34 cellular contexts compared by ENCODE assay signal in genomic region chr12:104941454-104941853, GRCh38. TPM values are rescaled to one million over a fixed set of nuclear protein-coding genes. Genes with fewer than 3 reads are reported as not detected.
A peak's percentile ranks its signal among the peaks of the same experiment; 100 is the strongest.
DNase-seq lines count a peak whose midpoint lies in the region; ATAC-seq, FAIRE-seq and TF ChIP-seq lines count a peak whose summit lies in the region.
"Had no signal": no experiment of that assay in that cellular context is flagged by ENCODE, and none has a peak within 500 bp of the region (broad histone marks: within the 10 kb centered on the region; RNA-seq: fewer than 3 reads in every experiment).

No MANE protein-coding gene starts in this region.

- POLR2A ChIA-PET in HepG2 (lab: Yijun Ruan, JAX), result no interaction called here

- CTCF ChIA-PET in HepG2 (lab: Yijun Ruan, JAX; ENCODE audit: low intra/inter-chr PET ratio, low total read pairs), result no interaction called here

- DNase-seq in HepG2 (ENCODE audit: low spot score), result no peak
- DNase-seq in left lobe of liver (ENCODE audit: low spot score), result no peak
- no peak for DNase-seq in left lung
- DNase-seq in right lobe of liver, result no peak
- DNase-seq in sigmoid colon, result no peak
- no peak for DNase-seq in GF-D8 (lab: John Stamatoyannopoulos, UW)
- DNase-seq: 8988T; ACHN; AML-193; BE2C; C1 segment of cervical spinal cord; Caco-2; Calu3; CD4-positive, alpha-beta memory T cell; CD4-positive, alpha-beta T cell; CD4-positive, CD25-positive, alpha-beta regulatory T cell; CD8-positive, alpha-beta memory T cell; CD8-positive, alpha-beta T cell; COR-L47; DMS 273 treated with DMSO at 0.1 percent for 48 hours; DMS153; DMS79; DMS79 treated with DMSO at 0.1 percent for 48 hours; DND-41; EL had no signal

- BruUV-seq in HepG2 (replicated peaks; lab: Mats Ljungman, UMichigan), result no TSS peak

- ATAC-seq in HepG2 (no peak), left lobe of liver (peak; percentile 55), left lung (peak; percentile 21), right lobe of liver (peak; percentile 60 to 72 (median 66)), GM19328 (IDR thresholded peaks at IDR 0.05; ENCODE audit: unreplicated experiment) (no peak)
- ATAC-seq: A549; CD8-positive, alpha-beta T cell had no signal

- H3K9me3 ChIP-seq in liver (ENCODE audit: control insufficient read depth in 4 of 4, low read length in 3 of 4) (no peaks in the 10 kb centered on the region), HepG2 (ENCODE audit: low read length) (no peaks in the 10 kb centered on the region), left lung (no peaks in the 10 kb centered on the region), right lobe of liver (no peaks in the 10 kb centered on the region), sigmoid colon (no peaks in the 10 kb centered on the region)
- H3K9me3 ChIP-seq: A549, BE2C, Caco-2 had no signal

- no peak for FAIRE-seq in HepG2 (lab: Jason Lieb, UNC)
- FAIRE-seq: A204.1, A549, D721Med had no signal

- WGBS in liver, result 37% methylated on average over 3 of the region's 3 CpGs
- WGBS in HepG2 (ENCODE audit: low lambda C conversion rate), result 91% methylated on average over 3 of the region's 3 CpGs
- WGBS in right lobe of liver (ENCODE audit: insufficient coverage, low coverage, low lambda C conversion rate, missing lambda C conversion rate), result 29% methylated on average over 3 of the region's 3 CpGs
- 86 to 89% methylated on average over 3 of the region's 3 CpGs for WGBS in sigmoid colon, 2 donors

- peak in 1 of 2 donors; percentile 16 for TF ChIP-seq RAD21 in liver (IDR thresholded peaks at IDR 0.05)
- TF ChIP-seq RAD21 in HepG2 (CRISPR knock-in tag; IDR thresholded peaks at IDR 0.05), result no peak

- H3K9ac ChIP-seq in liver (ENCODE audit: low read depth in 1 of 2, low read length in 2 of 2) (peak overlapping the region in 1 of 2 donors; percentile 3), HepG2 (ENCODE audit: insufficient read depth, low read depth, low read length) (no peak overlapping the region)
- H3K9ac ChIP-seq: BLaER1; BLaER1 treated with 17β-estradiol and CSF1 and Interleukin-3, amounts not matched to agents 10 nM and 100 nM had no signal

- in situ Hi-C loops in HepG2 (cut with HindIII; ENCODE audit: extremely low pct_ligation_motif_present, low pct_unique_long_range_greater_than_20kb), result no loop called here

- TF ChIP-seq POLR2A in HepG2 (IDR thresholded peaks at IDR 0.05; ENCODE audit: insufficient read depth in 1 of 2, low read depth in 2 of 2, low read length in 2 of 2), result no peak
- no peak for TF ChIP-seq POLR2A in right lobe of liver (IDR thresholded peaks at IDR 0.05)
- TF ChIP-seq POLR2A in sigmoid colon (IDR thresholded peaks at IDR 0.05), result no peak

- no peak for TF ChIP-seq CTCF in liver (IDR thresholded peaks at IDR 0.05; ENCODE audit: low read depth, low read length, missing input control)
- TF ChIP-seq CTCF in HepG2 (CRISPR knock-in tag; IDR thresholded peaks at IDR 0.05), result no peak
- TF ChIP-seq CTCF in left lung (IDR thresholded peaks at IDR 0.05), result no peak
- TF ChIP-seq CTCF in right lobe of liver (IDR thresholded peaks at IDR 0.05), result no peak
- TF ChIP-seq CTCF in sigmoid colon (IDR thresholded peaks at IDR 0.05), result no peak

- no peaks in the 10 kb centered on the region for H3K27me3 ChIP-seq in liver (ENCODE audit: control insufficient read depth in 4 of 4, insufficient read depth in 4 of 4, low read length in 3 of 4)
- H3K27me3 ChIP-seq in HepG2 (ENCODE audit: control insufficient read depth in 1 of 2, insufficient read depth in 2 of 2, low read length in 2 of 2), result no peaks in the 10 kb centered on the region
- H3K27me3 ChIP-seq in left lung, result no peaks in the 10 kb centered on the region
- no peaks in the 10 kb centered on the region for H3K27me3 ChIP-seq in right lobe of liver
- H3K27me3 ChIP-seq in sigmoid colon, result no peaks in the 10 kb centered on the region
- H3K27me3 ChIP-seq: BLaER1; BLaER1 treated with 17β-estradiol and CSF1 and Interleukin-3, amounts not matched to agents 10 nM and 100 nM had no signal

- no peaks in the 10 kb centered on the region for H3K79me2 ChIP-seq in HepG2 (ENCODE audit: insufficient read depth, low read length)

- no peak overlapping the region for H2AFZ ChIP-seq in HepG2 (ENCODE audit: low read length)

- H3K4me1 ChIP-seq in liver (ENCODE audit: control insufficient read depth in 4 of 4, insufficient read depth in 4 of 4, low read length in 3 of 4), result peaks cover 24 to 46% (median 37%) of the 10 kb centered on the region in 4 donors
- peaks cover 12% of the 10 kb centered on the region for H3K4me1 ChIP-seq in HepG2 (ENCODE audit: insufficient read depth, low read length)
- H3K4me1 ChIP-seq in left lung, result no peaks in the 10 kb centered on the region
- H3K4me1 ChIP-seq in right lobe of liver, result peaks cover 0 to 64% (median 26%) of the 10 kb centered on the region in 4 donors
- no peaks in the 10 kb centered on the region for H3K4me1 ChIP-seq in sigmoid colon
- H3K4me1 ChIP-seq: BE2C; BLaER1; BLaER1 treated with 17β-estradiol and CSF1 and Interleukin-3, amounts not matched to agents 10 nM and 100 nM; Caco-2 had no signal

- intact Hi-C loops in HepG2 (cut with micrococcal nuclease; ENCODE audit: unreplicated experiment), result no loop called here
- intact Hi-C loops in left lung (cut with DNase I), result no loop called here
- intact Hi-C loops in right lobe of liver (cut with DNase I), result no loop called here
- intact Hi-C loops in sigmoid colon (cut with DNase I), result no loop called here

- peak overlapping the region; percentile 69 to 76 for H3K27ac ChIP-seq in liver (ENCODE audit: low read depth in 1 of 2, low read length in 2 of 2)
- H3K27ac ChIP-seq in HepG2 (ENCODE audit: extremely low read length, insufficient read depth, low read length), result no peak overlapping the region
- H3K27ac ChIP-seq in left lung, result no peak overlapping the region
- peak overlapping the region in 2 of 3 donors; percentile 81 to 91 for H3K27ac ChIP-seq in right lobe of liver
- no peak overlapping the region for H3K27ac ChIP-seq in sigmoid colon
- H3K27ac ChIP-seq: 22Rv1; A549; BLaER1; BLaER1 treated with 17β-estradiol and CSF1 and Interleukin-3, amounts not matched to agents 10 nM and 100 nM; C4-2B had no signal

- no peak overlapping the region for H3K4me2 ChIP-seq in HepG2 (ENCODE audit: low read depth, low read length)
- H3K4me2 ChIP-seq: A549; BLaER1; BLaER1 treated with 17β-estradiol and CSF1 and Interleukin-3, amounts not matched to agents 10 nM and 100 nM had no signal

- H3K36me3 ChIP-seq in liver (ENCODE audit: control insufficient read depth in 4 of 4, insufficient read depth in 3 of 4, low read depth in 1 of 4, low read length in 3 of 4), result peaks cover 0 to 3% (median 0%) of the 10 kb centered on the region in 4 donors
- no peaks in the 10 kb centered on the region for H3K36me3 ChIP-seq in HepG2 (replicated peaks in 1 of 2; ENCODE audit: control insufficient read depth in 1 of 2, insufficient read depth in 2 of 2, low read length in 2 of 2)
- H3K36me3 ChIP-seq in left lung, result no peaks in the 10 kb centered on the region
- no peaks in the 10 kb centered on the region for H3K36me3 ChIP-seq in right lobe of liver
- H3K36me3 ChIP-seq in sigmoid colon, result no peaks in the 10 kb centered on the region
- H3K36me3 ChIP-seq: BE2C; BLaER1; BLaER1 treated with 17β-estradiol and CSF1 and Interleukin-3, amounts not matched to agents 10 nM and 100 nM had no signal

- H3K4me3 ChIP-seq in liver (ENCODE audit: low read depth in 1 of 3, low read length in 3 of 3), result no peak overlapping the region
- no peak overlapping the region for H3K4me3 ChIP-seq in HepG2 (replicated peaks in 1 of 3; ENCODE audit: insufficient read depth in 1 of 3, low read depth in 2 of 3, low read length in 3 of 3)
- H3K4me3 ChIP-seq in left lung, result no peak overlapping the region
- no peak overlapping the region for H3K4me3 ChIP-seq in right lobe of liver
- no peak overlapping the region for H3K4me3 ChIP-seq in sigmoid colon
- H3K4me3 ChIP-seq: A549; BLaER1; BLaER1 treated with 17β-estradiol and CSF1 and Interleukin-3, amounts not matched to agents 10 nM and 100 nM had no signal

- no peaks in the 10 kb centered on the region for H4K20me1 ChIP-seq in HepG2 (ENCODE audit: insufficient read depth, low read length)
- H4K20me1 ChIP-seq: BLaER1; BLaER1 treated with 17β-estradiol and CSF1 and Interleukin-3, amounts not matched to agents 10 nM and 100 nM had no signal

- TF ChIP-seq EP300 in HepG2 (IDR thresholded peaks at IDR 0.05; ENCODE audit: low read depth in 2 of 2, low read length in 2 of 2) (no peak), HepG2 (CRISPR knock-in tag; IDR thresholded peaks at IDR 0.05; ENCODE audit: borderline replicate concordance) (no peak), sigmoid colon (IDR thresholded peaks at IDR 0.05) (no peak)

RNA-seq across cellular contexts. Expression of gene SLC41A2, which starts 16.6 kb away (rescaled TPM):
- total RNA-seq in liver (100 to 1,000 TPM in 1 of 2 donors, 1 to 10 TPM in 1; 7.7 to 235 TPM), HepG2 (2016; rRNA removed; fragmentation: Illumina TruSeq; extraction: Trizol) (12.8 and 14.7 TPM in 2 replicates), left lobe of liver (93.1 TPM), left lung (10 to 100 TPM; 27.2 to 35.7 TPM), right lobe of liver (100 to 1,000 TPM in 3 of 6 experiments, 10 to 100 TPM in 3; 64.1 to 115 (median 99.2) TPM), sigmoid colon (10 to 100 TPM; 19.7 to 24.6 (median 22.3) TPM)
- polyA plus RNA-seq in liver (10 to 100 TPM; 24.7 to 25.7 TPM), HepG2 (2011; rRNA removed) (1.8 and 2.3 TPM in 2 replicates), sigmoid colon (10 to 100 TPM in 1 of 3 donors, 1 to 10 TPM in 2; 6.5 to 15.8 (median 9.0) TPM)
- 31.7 and 33.7 TPM in 2 replicates for total RNA-seq in HepG2 (2016; cell fraction: cytosol; rRNA removed; fragmentation: Illumina TruSeq; extraction: Trizol; ENCODE audit: low read depth)
- total RNA-seq in HepG2 (2016; cell fraction: insoluble cytoplasmic fraction; rRNA removed; fragmentation: Illumina TruSeq; extraction: Trizol), result 11.6 and 15.0 TPM in 2 replicates
- total RNA-seq in HepG2 (2016; cell fraction: membrane; rRNA removed; fragmentation: Illumina TruSeq; extraction: Trizol), result 17.1 and 21.1 TPM in 2 replicates
- 16.4 and 18.7 TPM in 2 replicates for total RNA-seq in HepG2 (2016; cell fraction: nucleus; rRNA removed; fragmentation: Illumina TruSeq; extraction: Trizol)
- polyA plus RNA-seq in HepG2 (2011; cell fraction: cytosol; rRNA removed), result 1.1 and 1.8 TPM in 2 replicates
- polyA plus RNA-seq in HepG2 (2011; cell fraction: nucleus; rRNA removed), result 0.87 and 1.7 TPM in 2 replicates
- 2.7 and 3.3 TPM in 2 replicates for polyA plus RNA-seq in HepG2 (2012)
- polyA plus RNA-seq in HepG2 (2016; cell fraction: cytosol; fragmentation: Illumina TruSeq; extraction: Trizol; ENCODE audit: low read depth), result 1.3 and 2.5 TPM in 2 replicates
- 4.1 and 5.4 TPM in 2 replicates for polyA plus RNA-seq in HepG2 (2016; cell fraction: insoluble cytoplasmic fraction; fragmentation: Illumina TruSeq; extraction: Trizol; ENCODE audit: low read depth)
- polyA plus RNA-seq in HepG2 (2016; cell fraction: membrane; fragmentation: Illumina TruSeq; extraction: Trizol; ENCODE audit: low read depth), result 3.6 and 4.1 TPM in 2 replicates
- polyA plus RNA-seq in HepG2 (2016; cell fraction: nucleus; fragmentation: Illumina TruSeq; extraction: Trizol; ENCODE audit: insufficient read depth, low read depth), result 7.4 and 9.8 TPM in 2 replicates
- polyA minus RNA-seq in HepG2 (2011; rRNA and poly(A)+ RNA removed; ENCODE audit: low replicate concordance), result 4.2 and 6.5 TPM in 2 replicates
- 4.3 and 4.8 TPM in 2 replicates for polyA minus RNA-seq in HepG2 (2011; cell fraction: cytosol; rRNA and poly(A)+ RNA removed)
- polyA minus RNA-seq in HepG2 (2011; cell fraction: nucleus; rRNA and poly(A)+ RNA removed), result 8.4 and 10.4 TPM in 2 replicates
- polyA plus RNA-seq: CD8-positive, alpha-beta memory T cell had no signal

RNA-seq across cellular contexts. Expression of gene NOPCHAP1, which starts 44.7 kb away (rescaled TPM):
- total RNA-seq in liver (1 to 10 TPM; 2.1 to 3.6 TPM), HepG2 (2016; rRNA removed; fragmentation: Illumina TruSeq; extraction: Trizol) (38.1 and 51.5 TPM in 2 replicates), left lobe of liver (5.9 TPM), left lung (10 to 100 TPM in 1 of 2 donors, 1 to 10 TPM in 1; 9.3 to 14.7 TPM), right lobe of liver (1 to 10 TPM; 2.1 to 7.7 (median 6.1) TPM), sigmoid colon (1 to 10 TPM; 3.9 to 6.6 (median 6.1) TPM)
- polyA plus RNA-seq in liver (10 to 100 TPM in 1 of 2 donors, 1 to 10 TPM in 1; 3.4 to 18.6 TPM), HepG2 (2011; rRNA removed) (4.5 and 5.7 TPM in 2 replicates), sigmoid colon (1 to 10 TPM; 7.2 to 9.1 (median 8.8) TPM)
- 18.0 and 20.8 TPM in 2 replicates for total RNA-seq in HepG2 (2016; cell fraction: cytosol; rRNA removed; fragmentation: Illumina TruSeq; extraction: Trizol; ENCODE audit: low read depth)
- total RNA-seq in HepG2 (2016; cell fraction: insoluble cytoplasmic fraction; rRNA removed; fragmentation: Illumina TruSeq; extraction: Trizol), result 36.7 and 52.0 TPM in 2 replicates
- 20.7 and 21.6 TPM in 2 replicates for total RNA-seq in HepG2 (2016; cell fraction: membrane; rRNA removed; fragmentation: Illumina TruSeq; extraction: Trizol)
- total RNA-seq in HepG2 (2016; cell fraction: nucleus; rRNA removed; fragmentation: Illumina TruSeq; extraction: Trizol), result 13.0 and 14.4 TPM in 2 replicates
- polyA plus RNA-seq in HepG2 (2011; cell fraction: cytosol; rRNA removed), result 5.2 and 5.8 TPM in 2 replicates
- polyA plus RNA-seq in HepG2 (2011; cell fraction: nucleus; rRNA removed), result 2.0 and 2.5 TPM in 2 replicates
- 8.4 and 15.0 TPM in 2 replicates for polyA plus RNA-seq in HepG2 (2012)
- polyA plus RNA-seq in HepG2 (2016; cell fraction: cytosol; fragmentation: Illumina TruSeq; extraction: Trizol; ENCODE audit: low read depth), result 13.1 and 13.3 TPM in 2 replicates
- 30.0 and 32.6 TPM in 2 replicates for polyA plus RNA-seq in HepG2 (2016; cell fraction: insoluble cytoplasmic fraction; fragmentation: Illumina TruSeq; extraction: Trizol; ENCODE audit: low read depth)
- polyA plus RNA-seq in HepG2 (2016; cell fraction: membrane; fragmentation: Illumina TruSeq; extraction: Trizol; ENCODE audit: low read depth), result 12.7 and 13.5 TPM in 2 replicates
- polyA plus RNA-seq in HepG2 (2016; cell fraction: nucleus; fragmentation: Illumina TruSeq; extraction: Trizol; ENCODE audit: insufficient read depth, low read depth), result 12.6 and 19.4 TPM in 2 replicates
- polyA minus RNA-seq in HepG2 (2011; rRNA and poly(A)+ RNA removed; ENCODE audit: low replicate concordance), result 3.9 and 12.6 TPM in 2 replicates
- 2.9 and 5.5 TPM in 2 replicates for polyA minus RNA-seq in HepG2 (2011; cell fraction: cytosol; rRNA and poly(A)+ RNA removed)
- 6.6 and 7.3 TPM in 2 replicates for polyA minus RNA-seq in HepG2 (2011; cell fraction: nucleus; rRNA and poly(A)+ RNA removed)

Comparison
In these comparisons a context has a peak if more than half of its experiments do, and no peak if none do; other contexts are left out.
1. H3K27ac ChIP-seq: peak in liver (2 of 2) and right lobe of liver (2 of 3); none in HepG2 (single experiment), left lung (0 of 2) and sigmoid colon (0 of 4).
2. ATAC-seq: peak in left lobe of liver (single experiment), left lung (single experiment) and right lobe of liver (4 of 4); none in HepG2 (single experiment) and GM19328 (single experiment).